Comparison of ENCODE assay signal across 15 cellular contexts in genomic region chr10:96902117-96902516, GRCh38.
"Had no signal": no experiment of that assay in that cellular context is flagged by ENCODE, and none has a peak within 500 bp of the region (broad histone marks: within the 10 kb centered on the region; RNA-seq: fewer than 3 reads in every experiment).

No MANE protein-coding gene starts in this region.

- H3K27me3 ChIP-seq: adrenal gland, cardiac muscle cell, dorsolateral prefrontal cortex, ovary, thyroid gland had no signal

- H3K4me3 Mint-ChIP-seq: activated naive CD4-positive, alpha-beta T cell treated with anti-CD3 and anti-CD28 coated beads, Interleukin-2, amount 10 ng/mL, durations not matched to agents 7 days and 5 days; activated T-cell treated with anti-CD3 and anti-CD28 coated beads, Interleukin-2, amount 50 U/mL, for 24 hours; nephron progenitor cell had no signal

- ATAC-seq: sciatic nerve had no signal

- H3K27ac Mint-ChIP-seq: activated naive CD4-positive, alpha-beta T cell treated with anti-CD3 and anti-CD28 coated beads, Interleukin-2, amount 10 ng/mL, durations not matched to agents 7 days and 5 days; nephron progenitor cell had no signal

- H3K9me3 Mint-ChIP-seq: activated naive CD4-positive, alpha-beta T cell treated with anti-CD3 and anti-CD28 coated beads, Interleukin-2, amount 10 ng/mL, durations not matched to agents 7 days and 5 days; activated T-cell treated with anti-CD3 and anti-CD28 coated beads, Interleukin-2, amount 50 U/mL, for 24 hours had no signal

- DNase-seq: activated CD4-positive, alpha-beta T cell treated with anti-CD3 and anti-CD28 coated beads for 1 hour; activated CD4-positive, alpha-beta T cell treated with anti-CD3 and anti-CD28 coated beads, Interleukin-2, amount 50 U/mL, for 48 hours; activated naive CD4-positive, alpha-beta T cell treated with anti-CD3 and anti-CD28 coated beads, Interleukin-2, amount 10 ng/mL, durations not matched to agents 7 days and 5 days; activated T-cell treated with anti-CD3 and anti-CD28 coated beads, Interleukin-2, amount 50 U/mL, for 24 hours; adrenal gland; dorsolateral prefrontal cortex; erythroblast; hippocampal formation; mesendoderm; nephron progenitor cell; ovary; stimulated activated CD4-positive, alpha-beta T cell treated with anti-CD3 and anti-CD28 coated beads, Interleukin-1b, Interleukin-23, amount 100 ng/mL, for 48 hours; thyroid gland had no signal

- H3K9me3 ChIP-seq: adrenal gland, ovary, thyroid gland had no signal

- H3K27me3 Mint-ChIP-seq: activated naive CD4-positive, alpha-beta T cell treated with anti-CD3 and anti-CD28 coated beads, Interleukin-2, amount 10 ng/mL, durations not matched to agents 7 days and 5 days; activated T-cell treated with anti-CD3 and anti-CD28 coated beads, Interleukin-2, amount 50 U/mL, for 24 hours had no signal

- H3K27ac ChIP-seq: adrenal gland, dorsolateral prefrontal cortex, ovary, thyroid gland had no signal

- H3K4me1 Mint-ChIP-seq: nephron progenitor cell had no signal
